In genomic region chr10:97367126-97367649, GRCh38 we compare ENCODE assay signal across 18 cellular contexts.
"Had no signal": no experiment of that assay in that cellular context is flagged by ENCODE, and none has a peak within 500 bp of the region (broad histone marks: within the 10 kb centered on the region; RNA-seq: fewer than 3 reads in every experiment).

No MANE protein-coding gene starts in this region.

- H3K9me3 ChIP-seq: body of pancreas, lower lobe of right lung, prostate gland, right lobe of liver, thyroid gland had no signal

- H3K4me1 Mint-ChIP-seq: activated CD4-positive, alpha-beta T cell treated with anti-CD3 and anti-CD28 coated beads, Interleukin-2, amount 10 ng/mL, durations not matched to agents 24 days and 14 days; activated naive CD8-positive, alpha-beta T cell treated with anti-CD3 and anti-CD28 coated beads, Interleukin-2, amount 10 ng/mL, durations not matched to agents 7 days and 5 days had no signal

- H3K27ac Mint-ChIP-seq: activated CD4-positive, alpha-beta T cell treated with anti-CD3 and anti-CD28 coated beads, Interleukin-2, amount 10 ng/mL, durations not matched to agents 24 days and 14 days; activated CD8-positive, alpha-beta T cell treated with anti-CD3 and anti-CD28 coated beads, Interleukin-2, amount 10 ng/mL, durations not matched to agents 7 days and 5 days; activated naive CD8-positive, alpha-beta T cell treated with anti-CD3 and anti-CD28 coated beads, Interleukin-2, amount 10 ng/mL, durations not matched to agents 7 days and 5 days; activated T-cell treated with anti-CD3 and anti-CD28 coated beads, Interleukin-2, amount 50 U/mL, for 72 hours; natural killer cell treated with Interleukin-12 subunit alpha and Interleukin-12 subunit beta and Interleukin-15 and Interleukin-18, amount 100 ng/mL, for 72 hours; T-cell had no signal

- H3K4me1 ChIP-seq: body of pancreas, prostate gland, thyroid gland had no signal

- ATAC-seq: activated CD8-positive, alpha-beta T cell treated with anti-CD3 and anti-CD28 coated beads, Interleukin-2, amount 10 ng/mL, durations not matched to agents 7 days and 5 days; activated T-cell treated with anti-CD3 and anti-CD28 coated beads, Interleukin-2, amount 50 U/mL, for 72 hours; body of pancreas; natural killer cell treated with Interleukin-12 subunit alpha and Interleukin-12 subunit beta and Interleukin-15 and Interleukin-18, amount 100 ng/mL, for 72 hours; right lobe of liver; SK-N-SH treated with all-trans-retinoic acid at 6 μM for 48 hours; T-cell had no signal

- H3K4me3 ChIP-seq: body of pancreas, dorsolateral prefrontal cortex, lower lobe of right lung, prostate gland, right lobe of liver, thyroid gland had no signal

- H3K36me3 Mint-ChIP-seq: natural killer cell treated with Interleukin-12 subunit alpha and Interleukin-12 subunit beta and Interleukin-15 and Interleukin-18, amount 100 ng/mL, for 72 hours had no signal

- H3K27me3 Mint-ChIP-seq: activated CD4-positive, alpha-beta T cell treated with anti-CD3 and anti-CD28 coated beads, Interleukin-2, amount 10 ng/mL, durations not matched to agents 24 days and 14 days; activated naive CD8-positive, alpha-beta T cell treated with anti-CD3 and anti-CD28 coated beads, Interleukin-2, amount 10 ng/mL, durations not matched to agents 7 days and 5 days; natural killer cell treated with Interleukin-12 subunit alpha and Interleukin-12 subunit beta and Interleukin-15 and Interleukin-18, amount 100 ng/mL, for 72 hours; T-cell had no signal

- H3K27ac ChIP-seq: body of pancreas, prostate gland, thyroid gland had no signal

- H3K27me3 ChIP-seq: body of pancreas, dorsolateral prefrontal cortex, right lobe of liver, thyroid gland had no signal

- H3K4me3 Mint-ChIP-seq: activated CD4-positive, alpha-beta T cell treated with anti-CD3 and anti-CD28 coated beads, Interleukin-2, amount 10 ng/mL, durations not matched to agents 24 days and 14 days; activated CD8-positive, alpha-beta T cell treated with anti-CD3 and anti-CD28 coated beads, Interleukin-2, amount 10 ng/mL, durations not matched to agents 7 days and 5 days; activated naive CD8-positive, alpha-beta T cell treated with anti-CD3 and anti-CD28 coated beads, Interleukin-2, amount 10 ng/mL, durations not matched to agents 7 days and 5 days; activated T-cell treated with anti-CD3 and anti-CD28 coated beads, Interleukin-2, amount 50 U/mL, for 72 hours; natural killer cell treated with Interleukin-12 subunit alpha and Interleukin-12 subunit beta and Interleukin-15 and Interleukin-18, amount 100 ng/mL, for 72 hours; T-cell had no signal

- DNase-seq: activated CD4-positive, alpha-beta T cell treated with anti-CD3 and anti-CD28 coated beads, Interleukin-2, amount 10 ng/mL, durations not matched to agents 24 days and 14 days; activated CD4-positive, CD25-positive, alpha-beta regulatory T cell; activated CD8-positive, alpha-beta T cell treated with anti-CD3 and anti-CD28 coated beads, Interleukin-2, amount 10 ng/mL, durations not matched to agents 7 days and 5 days; activated effector memory CD4-positive, alpha-beta T cell treated with anti-CD3 and anti-CD28 coated beads, Interleukin-2, amount 50 U/mL, for 16 hours; activated naive CD8-positive, alpha-beta T cell treated with anti-CD3 and anti-CD28 coated beads, Interleukin-2, amount 10 ng/mL, durations not matched to agents 7 days and 5 days; activated T-cell treated with anti-CD3 and anti-CD28 coated beads, Interleukin-2, amount 50 U/mL, for 72 hours; body of pancreas; dorsolateral prefrontal cortex; lower lobe of right lung; right lobe of liver; stimulated activated CD4-positive, alpha-beta T cell treated with anti-CD3 and anti-CD28 coated beads, Interleukin-4, amount 100 ng/mL, for 4 hours; stimulated activated naive CD4-positive, alpha-beta T cell; T-cell; T-helper 9 cell; thyroid gland had no signal

- H3K9me3 Mint-ChIP-seq: activated CD4-positive, alpha-beta T cell treated with anti-CD3 and anti-CD28 coated beads, Interleukin-2, amount 10 ng/mL, durations not matched to agents 24 days and 14 days; activated naive CD8-positive, alpha-beta T cell treated with anti-CD3 and anti-CD28 coated beads, Interleukin-2, amount 10 ng/mL, durations not matched to agents 7 days and 5 days; activated T-cell treated with anti-CD3 and anti-CD28 coated beads, Interleukin-2, amount 50 U/mL, for 72 hours; natural killer cell treated with Interleukin-12 subunit alpha and Interleukin-12 subunit beta and Interleukin-15 and Interleukin-18, amount 100 ng/mL, for 72 hours; T-cell had no signal
